Comparison of ENCODE assay signal across 1 cellular context in the genomic region with DNA sequence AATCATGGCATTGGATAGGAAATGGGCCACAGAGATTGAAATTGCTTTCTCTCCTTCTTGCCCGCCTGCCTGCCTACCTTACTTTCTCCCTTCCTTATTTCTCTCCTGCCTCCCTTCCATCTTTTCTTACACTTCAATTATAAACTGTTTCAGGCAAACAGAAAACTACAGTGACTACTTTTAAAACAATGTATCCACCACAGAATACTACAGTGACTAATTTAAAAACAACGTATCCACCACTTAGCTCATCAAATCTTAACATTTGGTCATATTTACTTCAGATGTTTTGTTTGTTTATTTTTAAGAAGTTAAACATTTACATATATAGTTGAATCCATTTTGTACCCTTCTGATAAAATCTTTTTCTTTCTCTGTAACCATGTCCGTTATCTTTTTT.
TF ChIP-seq lines count a peak whose summit lies in the region.

No MANE protein-coding gene starts in this region.

TF ChIP-seq in SK-N-SH, 30 proteins besides CTCF, POLR2A, EP300 and RAD21:
- TF ChIP-seq FOXJ3 (CRISPR knock-in tag; IDR thresholded peaks at IDR 0.05) (no peak), MAX (IDR thresholded peaks at IDR 0.05; ENCODE audit: low read depth) (no peak), RCOR1 (IDR thresholded peaks at IDR 0.05; ENCODE audit: low read length) (no peak), ZBTB33 (IDR thresholded peaks at IDR 0.05; ENCODE audit: borderline replicate concordance, low read depth) (no peak), JUND (IDR thresholded peaks at IDR 0.05) (peak; percentile 24; the same call in 1 of the 2 replicates), TCF12 (IDR thresholded peaks at IDR 0.05) (no peak)
- TF ChIP-seq, protein P1, sequence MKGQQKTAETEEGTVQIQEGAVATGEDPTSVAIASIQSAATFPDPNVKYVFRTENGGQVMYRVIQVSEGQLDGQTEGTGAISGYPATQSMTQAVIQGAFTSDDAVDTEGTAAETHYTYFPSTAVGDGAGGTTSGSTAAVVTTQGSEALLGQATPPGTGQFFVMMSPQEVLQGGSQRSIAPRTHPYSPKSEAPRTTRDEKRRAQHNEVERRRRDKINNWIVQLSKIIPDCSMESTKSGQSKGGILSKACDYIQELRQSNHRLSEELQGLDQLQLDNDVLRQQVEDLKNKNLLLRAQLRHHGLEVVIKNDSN (IDR thresholded peaks at IDR 0.05; ENCODE audit: borderline replicate concordance, low read depth) = no peak
